In genomic region chr5:55154893-55155292, GRCh38 we compare ENCODE assay signal across 1 cellular context.
A peak's percentile ranks its signal among the peaks of the same experiment; 100 is the strongest.
TF ChIP-seq lines count a peak whose summit lies in the region.

No MANE protein-coding gene starts in this region.

TF ChIP-seq in endothelial cell of umbilical vein, 7 proteins besides CTCF, POLR2A, EP300 and RAD21:
- TF ChIP-seq JUN (IDR thresholded peaks at IDR 0.05; ENCODE audit: borderline replicate concordance, insufficient read depth, insufficient read length, low read depth) (peak; percentile 98), EZH2 (IDR thresholded peaks at IDR 0.05; ENCODE audit: borderline replicate concordance, low read depth, low read length, severe bottlenecking) (no peak), POLR2AphosphoS5 (IDR thresholded peaks at IDR 0.05; ENCODE audit: insufficient read depth, low read depth, low read length) (peak; percentile 81), GATA2 (IDR thresholded peaks at IDR 0.05; ENCODE audit: insufficient read depth, insufficient read length, low read depth, low read length) (peak; percentile 90), FOS (IDR thresholded peaks at IDR 0.05; ENCODE audit: borderline replicate concordance, insufficient read depth, low read length) (peak; percentile 94), MYC (IDR thresholded peaks at IDR 0.05; ENCODE audit: low read depth, low read length) (no peak)
- TF ChIP-seq, protein P1, sequence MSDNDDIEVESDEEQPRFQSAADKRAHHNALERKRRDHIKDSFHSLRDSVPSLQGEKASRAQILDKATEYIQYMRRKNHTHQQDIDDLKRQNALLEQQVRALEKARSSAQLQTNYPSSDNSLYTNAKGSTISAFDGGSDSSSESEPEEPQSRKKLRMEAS (IDR thresholded peaks at IDR 0.05; ENCODE audit: insufficient read depth, insufficient read length): no peak
TF ChIP-seq in endothelial cell of umbilical vein: peak in this region for 4.
